ENCODE assay signal across 1 cellular context in the genomic region with DNA sequence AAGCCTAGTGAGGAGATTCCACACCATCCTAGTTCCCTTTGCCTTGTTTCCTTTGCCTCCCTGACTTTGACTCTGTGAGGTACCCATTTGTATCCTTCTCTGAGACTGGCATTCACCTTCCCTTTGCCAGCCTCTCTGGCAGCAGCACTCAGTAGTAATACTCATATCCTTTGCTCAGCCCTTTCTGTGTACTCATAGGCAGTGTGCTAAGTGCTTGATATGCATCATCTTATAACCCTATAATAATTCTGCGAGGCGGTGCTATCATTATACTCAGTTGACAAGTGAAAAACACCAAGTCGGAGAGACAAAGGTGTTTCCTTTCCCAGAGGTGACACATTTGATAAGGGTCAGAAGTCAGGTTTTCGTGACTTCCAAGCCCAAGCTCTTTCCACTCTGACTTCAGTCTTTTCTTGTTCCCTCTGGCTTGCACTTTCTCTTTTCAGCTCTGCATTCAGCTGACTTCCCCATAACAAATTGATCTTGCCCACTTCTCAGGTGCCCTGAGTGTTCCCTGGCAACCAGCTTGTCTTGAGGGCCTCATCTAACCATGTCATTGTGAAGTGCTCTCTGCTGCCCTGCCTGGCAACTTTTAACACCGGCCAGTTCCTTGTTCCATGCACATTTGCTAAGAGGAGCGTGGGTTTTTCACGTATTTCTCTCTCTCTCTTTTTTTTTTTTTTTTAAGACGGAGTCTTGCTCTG.
TF ChIP-seq lines count a peak whose summit lies in the region.

No MANE protein-coding gene starts in this region.

TF ChIP-seq in HCT116, 20 proteins besides CTCF, POLR2A, EP300 and RAD21:
- TF ChIP-seq, protein P1, sequence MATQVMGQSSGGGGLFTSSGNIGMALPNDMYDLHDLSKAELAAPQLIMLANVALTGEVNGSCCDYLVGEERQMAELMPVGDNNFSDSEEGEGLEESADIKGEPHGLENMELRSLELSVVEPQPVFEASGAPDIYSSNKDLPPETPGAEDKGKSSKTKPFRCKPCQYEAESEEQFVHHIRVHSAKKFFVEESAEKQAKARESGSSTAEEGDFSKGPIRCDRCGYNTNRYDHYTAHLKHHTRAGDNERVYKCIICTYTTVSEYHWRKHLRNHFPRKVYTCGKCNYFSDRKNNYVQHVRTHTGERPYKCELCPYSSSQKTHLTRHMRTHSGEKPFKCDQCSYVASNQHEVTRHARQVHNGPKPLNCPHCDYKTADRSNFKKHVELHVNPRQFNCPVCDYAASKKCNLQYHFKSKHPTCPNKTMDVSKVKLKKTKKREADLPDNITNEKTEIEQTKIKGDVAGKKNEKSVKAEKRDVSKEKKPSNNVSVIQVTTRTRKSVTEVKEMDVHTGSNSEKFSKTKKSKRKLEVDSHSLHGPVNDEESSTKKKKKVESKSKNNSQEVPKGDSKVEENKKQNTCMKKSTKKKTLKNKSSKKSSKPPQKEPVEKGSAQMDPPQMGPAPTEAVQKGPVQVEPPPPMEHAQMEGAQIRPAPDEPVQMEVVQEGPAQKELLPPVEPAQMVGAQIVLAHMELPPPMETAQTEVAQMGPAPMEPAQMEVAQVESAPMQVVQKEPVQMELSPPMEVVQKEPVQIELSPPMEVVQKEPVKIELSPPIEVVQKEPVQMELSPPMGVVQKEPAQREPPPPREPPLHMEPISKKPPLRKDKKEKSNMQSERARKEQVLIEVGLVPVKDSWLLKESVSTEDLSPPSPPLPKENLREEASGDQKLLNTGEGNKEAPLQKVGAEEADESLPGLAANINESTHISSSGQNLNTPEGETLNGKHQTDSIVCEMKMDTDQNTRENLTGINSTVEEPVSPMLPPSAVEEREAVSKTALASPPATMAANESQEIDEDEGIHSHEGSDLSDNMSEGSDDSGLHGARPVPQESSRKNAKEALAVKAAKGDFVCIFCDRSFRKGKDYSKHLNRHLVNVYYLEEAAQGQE (IDR thresholded peaks at IDR 0.05; ENCODE audit: low read depth): no peak
- TF ChIP-seq SRF (IDR thresholded peaks at IDR 0.05; ENCODE audit: low read depth) (no peak), POLR2AphosphoS5 (IDR thresholded peaks at IDR 0.05; ENCODE audit: low read depth, low read length) (no peak), YY1 (IDR thresholded peaks at IDR 0.05; ENCODE audit: extremely low read depth, insufficient replicate concordance, low read depth, low read length) (no peak), EGR1 (IDR thresholded peaks at IDR 0.05; ENCODE audit: low read depth) (no peak), EZH2phosphoT487 (IDR thresholded peaks at IDR 0.05; ENCODE audit: borderline replicate concordance) (no peak), CEBPB (IDR thresholded peaks at IDR 0.05; ENCODE audit: low read depth) (no peak), SP1 (IDR thresholded peaks at IDR 0.05; ENCODE audit: low read depth) (no peak), TCF7L2 (IDR thresholded peaks at IDR 0.05; ENCODE audit: borderline replicate concordance, extremely low read depth, insufficient read depth, insufficient read length) (no peak), CBX3 (IDR thresholded peaks at IDR 0.05; ENCODE audit: low read depth) (no peak)
- TF ChIP-seq, protein P2, sequence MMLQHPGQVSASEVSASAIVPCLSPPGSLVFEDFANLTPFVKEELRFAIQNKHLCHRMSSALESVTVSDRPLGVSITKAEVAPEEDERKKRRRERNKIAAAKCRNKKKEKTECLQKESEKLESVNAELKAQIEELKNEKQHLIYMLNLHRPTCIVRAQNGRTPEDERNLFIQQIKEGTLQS (IDR thresholded peaks at IDR 0.05): no peak
- TF ChIP-seq, protein P3, sequence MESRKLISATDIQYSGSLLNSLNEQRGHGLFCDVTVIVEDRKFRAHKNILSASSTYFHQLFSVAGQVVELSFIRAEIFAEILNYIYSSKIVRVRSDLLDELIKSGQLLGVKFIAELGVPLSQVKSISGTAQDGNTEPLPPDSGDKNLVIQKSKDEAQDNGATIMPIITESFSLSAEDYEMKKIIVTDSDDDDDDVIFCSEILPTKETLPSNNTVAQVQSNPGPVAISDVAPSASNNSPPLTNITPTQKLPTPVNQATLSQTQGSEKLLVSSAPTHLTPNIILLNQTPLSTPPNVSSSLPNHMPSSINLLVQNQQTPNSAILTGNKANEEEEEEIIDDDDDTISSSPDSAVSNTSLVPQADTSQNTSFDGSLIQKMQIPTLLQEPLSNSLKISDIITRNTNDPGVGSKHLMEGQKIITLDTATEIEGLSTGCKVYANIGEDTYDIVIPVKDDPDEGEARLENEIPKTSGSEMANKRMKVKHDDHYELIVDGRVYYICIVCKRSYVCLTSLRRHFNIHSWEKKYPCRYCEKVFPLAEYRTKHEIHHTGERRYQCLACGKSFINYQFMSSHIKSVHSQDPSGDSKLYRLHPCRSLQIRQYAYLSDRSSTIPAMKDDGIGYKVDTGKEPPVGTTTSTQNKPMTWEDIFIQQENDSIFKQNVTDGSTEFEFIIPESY (IDR thresholded peaks at IDR 0.05; ENCODE audit: extremely low read depth, insufficient replicate concordance, low read length): no peak
